In the genomic region with DNA sequence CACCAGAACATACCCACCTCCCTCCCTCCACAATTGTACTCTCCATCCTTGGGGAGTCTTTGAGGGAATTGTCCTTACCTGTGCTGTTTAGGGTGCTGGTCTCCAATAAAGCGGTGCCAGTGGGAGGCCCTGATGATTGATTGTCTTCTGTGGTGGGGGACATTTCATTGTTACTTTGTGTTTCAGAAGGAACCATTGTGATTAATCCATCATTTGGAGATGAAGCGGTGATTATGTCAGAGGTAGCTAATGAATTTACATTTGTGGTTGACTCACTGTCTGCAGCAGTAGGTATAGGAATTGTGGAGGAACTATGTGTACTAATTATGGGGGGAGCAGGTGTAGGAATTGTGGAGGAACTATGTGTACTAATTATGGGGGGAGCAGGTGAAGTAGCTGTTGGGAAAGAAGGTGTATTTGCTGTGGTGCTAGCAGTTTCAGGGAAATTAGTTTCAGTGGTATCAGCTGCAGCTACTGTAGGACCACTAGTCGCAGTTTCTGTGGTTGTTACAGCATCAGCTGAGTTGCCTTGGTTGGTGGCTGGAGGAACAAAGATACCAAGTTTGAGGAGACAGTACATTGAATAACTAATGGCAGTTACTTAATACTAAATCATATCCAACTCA, we compare ENCODE assay signal across 16 cellular contexts. TPM values are rescaled to one million over a fixed set of nuclear protein-coding genes. Genes with fewer than 3 reads are reported as not detected.
DNase-seq lines count a peak whose midpoint lies in the region; ATAC-seq and TF ChIP-seq lines count a peak whose summit lies in the region.
"Had no signal": no experiment of that assay in that cellular context is flagged by ENCODE, and none has a peak within 500 bp of the region (broad histone marks: within the 10 kb centered on the region; RNA-seq: fewer than 3 reads in every experiment).

No MANE protein-coding gene starts in this region.

- TF ChIP-seq CTCF in GM12865 (IDR thresholded peaks at IDR 0.05; ENCODE audit: insufficient read depth, low read depth, low read length, missing control alignments) (no peak), sigmoid colon (IDR thresholded peaks at IDR 0.05) (no peak)

- no peak for TF ChIP-seq EP300 in sigmoid colon (IDR thresholded peaks at IDR 0.05)

- ATAC-seq in GM19351 (IDR thresholded peaks at IDR 0.05; ENCODE audit: unreplicated experiment) (peak; percentile 68), HG02759 (IDR thresholded peaks at IDR 0.05; ENCODE audit: unreplicated experiment) (peak; percentile 56), HG03571 (IDR thresholded peaks at IDR 0.05; ENCODE audit: unreplicated experiment) (peak; percentile 55), GM19328 (IDR thresholded peaks at IDR 0.05; ENCODE audit: unreplicated experiment) (no peak)
- ATAC-seq: gastroesophageal sphincter had no signal

- H3K9me3 ChIP-seq in sigmoid colon, result no peaks in the 10 kb centered on the region
- H3K9me3 ChIP-seq: gastroesophageal sphincter, prostate gland had no signal

- peak in 1 of 2 donors; percentile 5 for TF ChIP-seq POLR2A in sigmoid colon (IDR thresholded peaks at IDR 0.05)

- no peak overlapping the region for H3K27ac ChIP-seq in sigmoid colon
- H3K27ac ChIP-seq: gastroesophageal sphincter, prostate gland had no signal

- peaks cover 0 to 4% (median 0%) of the 10 kb centered on the region in 4 donors for H3K4me1 ChIP-seq in sigmoid colon
- H3K4me1 ChIP-seq: prostate gland had no signal

- H3K36me3 ChIP-seq in sigmoid colon, result no peaks in the 10 kb centered on the region
- H3K36me3 ChIP-seq: gastroesophageal sphincter, prostate gland had no signal

- DNase-seq in GM12865 (ENCODE audit: low read depth) (peak; percentile 67), sigmoid colon (no peak), NCI-H1930 (lab: John Stamatoyannopoulos, UW) (no peak)
- DNase-seq in effector CD4-positive, alpha-beta T cell, result no peak
- DNase-seq: DMS 273 treated with DMSO at 0.1 percent for 48 hours, H9, T-helper 1 cell had no signal

- H3K4me3 ChIP-seq in GM12865 (ENCODE audit: low read depth, low read length), result no peak overlapping the region
- H3K4me3 ChIP-seq in sigmoid colon, result no peak overlapping the region
- H3K4me3 ChIP-seq: gastroesophageal sphincter, prostate gland had no signal

- WGBS in sigmoid colon, 2 donors, result 90 to 92% methylated on average over 3 of the region's 3 CpGs

- intact Hi-C loops in sigmoid colon (cut with DNase I), result loop anchor here (2.0 to 10.0 kb wide), 3 partner anchors 137 to 509 kb away; no protein-coding TSS in a partner anchor

- H3K27me3 ChIP-seq in sigmoid colon, result no peaks in the 10 kb centered on the region
- H3K27me3 ChIP-seq: gastroesophageal sphincter had no signal

RNA-seq across cellular contexts. Expression of a gene that starts 7.0 kb away (rescaled TPM):
- 1 to 10 TPM in 1 of 4 donors, not detected in 3; 1.4 TPM for total RNA-seq in sigmoid colon
- 100 to 1,000 TPM in 2 of 3 donors, 10 to 100 TPM in 1; 81.7 to 440 (median 156) TPM for polyA plus RNA-seq in sigmoid colon
- total RNA-seq: activated T-helper 1 cell treated with anti-CD3 and anti-CD28 coated beads, Interleukin-12 subunit alpha, Interleukin-12 subunit beta, Interleukin-2, Interleukin-4 antibody, amounts not matched to agents 30 ng/mL and 10 ng/mL and 1 ng/mL, durations not matched to agents 14 hours and 24 hours and 36 hours; gastroesophageal sphincter; H9 had no signal
- polyA plus RNA-seq: AG04450, keratinocyte had no signal

RNA-seq across cellular contexts. Expression of a gene that starts 40.4 kb away (rescaled TPM):
- 100 to 1,000 TPM in 2 of 4 donors, 10 to 100 TPM in 2; 89.2 to 203 (median 125) TPM for total RNA-seq in sigmoid colon
- polyA plus RNA-seq in sigmoid colon, result 10 to 100 TPM; 15.0 to 27.0 (median 22.7) TPM
